ENCODE assay signal across 8 cellular contexts in genomic region chr2:179096090-179096489, GRCh38. TPM values are rescaled to one million over a fixed set of nuclear protein-coding genes. Genes with fewer than 3 reads are reported as not detected.
DNase-seq lines count a peak whose midpoint lies in the region; ATAC-seq, FAIRE-seq and TF ChIP-seq lines count a peak whose summit lies in the region.

No MANE protein-coding gene starts in this region.

- TF ChIP-seq CTCF in PC-3 (conservative IDR thresholded peaks at IDR 0.05; ENCODE audit: low read depth, low read length), result no peak

- POLR2A ChIA-PET in PC-3 (lab: Charles Lee; ENCODE audit: unreplicated experiment), result no interaction called here

- H4K20me1 ChIP-seq in PC-3 (ENCODE audit: low read length), result no peaks in the 10 kb centered on the region

- H3K36me3 ChIP-seq in PC-3 (ENCODE audit: low read depth, low read length), result no peaks in the 10 kb centered on the region

- CTCF ChIA-PET in PC-3 (lab: Charles Lee), result interaction anchor here (0.6 kb wide), 1 partner anchor 18 kb away, joined by 6 read pairs; no protein-coding TSS in a partner anchor

- no peaks in the 10 kb centered on the region for H3K9me2 ChIP-seq in PC-3 (replicated peaks; ENCODE audit: low read length)

- H3K9ac ChIP-seq in PC-3 (ENCODE audit: low read length), result no peak overlapping the region

- ATAC-seq in HG03135 (IDR thresholded peaks at IDR 0.05; ENCODE audit: unreplicated experiment) (peak; percentile 96), Right ventricle myocardium inferior (no peak), PC-3 (no peak)

- no peaks in the 10 kb centered on the region for H3K79me2 ChIP-seq in PC-3 (ENCODE audit: low read length)

- DNase-seq in COLO668 (lab: John Stamatoyannopoulos, UW; ENCODE audit: unreplicated experiment), result peak; percentile 90
- peak; percentile 17 for DNase-seq in GM19239 (ENCODE audit: insufficient read length, low spot score)
- peak; percentile 17 for DNase-seq in UCSD-AML1 (lab: John Stamatoyannopoulos, UW; ENCODE audit: unreplicated experiment)
- no peak for DNase-seq in Right ventricle myocardium inferior (ENCODE audit: missing footprints)
- no peak for DNase-seq in stimulated activated CD4-positive, alpha-beta T cell treated with anti-CD3 and anti-CD28 coated beads, Interleukin-4, amount 100 ng/mL, for 1 hour
- DNase-seq in PC-3, result no peak
- DNase-seq in NCI-H510A (lab: John Stamatoyannopoulos, UW), result no peak

- no peaks in the 10 kb centered on the region for H3K27me3 ChIP-seq in PC-3 (ENCODE audit: low read length)

- no peak overlapping the region for H2AFZ ChIP-seq in PC-3 (ENCODE audit: low read length)

- FAIRE-seq in GM19239 (lab: Jason Lieb, UNC), result peak; percentile 95

- intact Hi-C loops in Right ventricle myocardium inferior (cut with DNase I) (no loop called here), PC-3 (cut with micrococcal nuclease) (no loop called here)

- no peaks in the 10 kb centered on the region for H3F3A ChIP-seq in PC-3 (ENCODE audit: low read length, unreplicated experiment)

- BruUV-seq in PC-3 (replicated peaks; lab: Mats Ljungman, UMichigan), result no TSS peak

- H3K9me3 ChIP-seq in PC-3 (ENCODE audit: low read length), result no peaks in the 10 kb centered on the region

- H3K4me3 ChIP-seq in PC-3 (ENCODE audit: low read length), result no peak overlapping the region

- no peak overlapping the region for H3K27ac ChIP-seq in PC-3 (ENCODE audit: low read length)

- no peak overlapping the region for H3K4me2 ChIP-seq in PC-3 (ENCODE audit: low read length)

- H3K4me1 ChIP-seq in PC-3 (ENCODE audit: insufficient read depth, low read length), result no peaks in the 10 kb centered on the region

RNA-seq across cellular contexts. Expression of gene CCDC141, which starts 46.2 kb away (rescaled TPM):
- total RNA-seq in Right ventricle myocardium inferior (116 TPM), PC-3 (2014; rRNA removed) (0.40 and 1.1 TPM in 2 replicates)

Comparison
In these comparisons a context has a peak if more than half of its experiments do, and no peak if none do; other contexts are left out.
1. DNase-seq: peak in COLO668 (single experiment), GM19239 (single experiment) and UCSD-AML1 (single experiment); none in Right ventricle myocardium inferior (single experiment), stimulated activated CD4-positive, alpha-beta T cell treated with anti-CD3 and anti-CD28 coated beads, Interleukin-4, amount 100 ng/mL, for 1 hour (single experiment), PC-3 (single experiment) and NCI-H510A (single experiment).
2. RNA of gene CCDC141, which starts 46.2 kb away (total RNA-seq): 116 TPM in Right ventricle myocardium inferior (single experiment); 0.40 to 1.1 TPM in PC-3; every median in the first group is over 10 times any median in the second.